In the genomic region with DNA sequence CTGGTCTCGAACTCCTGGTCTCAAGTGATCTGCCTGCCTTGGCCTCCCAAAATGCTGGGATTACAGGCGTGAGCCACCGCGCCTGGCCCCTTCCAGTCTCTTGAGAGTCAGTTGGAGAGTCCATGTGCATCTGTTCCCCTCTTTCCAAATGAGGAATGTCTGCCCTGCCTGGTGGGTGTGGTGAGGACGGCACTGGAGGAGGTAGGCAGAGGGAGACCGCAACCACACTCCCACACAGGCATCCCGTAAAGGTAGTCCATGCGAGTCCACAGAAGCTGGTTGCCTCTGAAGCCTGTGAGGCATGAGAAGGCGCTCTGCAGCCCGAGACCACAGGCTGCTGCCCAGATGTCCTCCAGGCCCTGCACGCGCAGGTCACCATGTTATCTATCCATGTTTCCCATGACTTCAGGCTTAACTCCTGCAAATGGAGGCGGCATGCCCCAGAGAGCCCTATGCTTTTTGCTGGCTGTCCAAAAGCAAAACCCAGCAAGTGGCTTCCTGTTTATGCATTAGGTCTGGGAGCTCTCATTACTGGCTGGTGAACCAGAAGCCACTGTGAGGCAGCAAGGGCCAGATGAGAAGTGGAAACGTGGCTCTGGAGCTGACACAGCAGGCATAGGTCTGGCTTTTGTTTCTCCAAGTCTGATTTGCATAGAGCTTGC, we compare ENCODE assay signal across 14 cellular contexts. TPM values are rescaled to one million over a fixed set of nuclear protein-coding genes. Genes with fewer than 3 reads are reported as not detected.
A peak's percentile ranks its signal among the peaks of the same experiment; 100 is the strongest.
DNase-seq lines count a peak whose midpoint lies in the region; ATAC-seq and TF ChIP-seq lines count a peak whose summit lies in the region.
"Had no signal": no experiment of that assay in that cellular context is flagged by ENCODE, and none has a peak within 500 bp of the region (broad histone marks: within the 10 kb centered on the region; RNA-seq: fewer than 3 reads in every experiment).

No MANE protein-coding gene starts in this region.

- H3K27ac Mint-ChIP-seq in T-helper 17 cell = no peak overlapping the region
- H3K27ac Mint-ChIP-seq: activated B cell treated with CpG ODN at 0.5 μM for 24 hours had no signal

- no peaks in the 10 kb centered on the region for H3K27me3 ChIP-seq in breast epithelium

- TF ChIP-seq POLR2A in breast epithelium (IDR thresholded peaks at IDR 0.05) = no peak

- ATAC-seq in T-helper 17 cell (no peak), GM21825 (IDR thresholded peaks at IDR 0.05; ENCODE audit: unreplicated experiment) (no peak)
- ATAC-seq: left ventricle myocardium superior had no signal

- DNase-seq in AG08396 (ENCODE audit: low spot score) (peak; percentile 35), H4 (ENCODE audit: low spot score) (peak; percentile 51), astrocyte of the cerebellum (ENCODE audit: low read depth) (peak; percentile 24), left kidney (ENCODE audit: low read depth, low spot score) (peak; percentile 86), breast epithelium (ENCODE audit: low spot score in 2 of 2) (no peak), T-helper 17 cell (no peak), coronary artery (ENCODE audit: low spot score) (no peak)
- DNase-seq: activated B cell treated with CpG ODN at 0.5 μM for 24 hours; Karpas-422; left ventricle myocardium superior; NCI-H226; stimulated activated CD4-positive, alpha-beta T cell treated with anti-CD3 and anti-CD28 coated beads, Interleukin-4, amount 100 ng/mL, for 4 hours had no signal

- intact Hi-C loops in breast epithelium (cut with DNase I; ENCODE audit: low total_unique reads) = no loop called here

- peaks cover 8% of the 10 kb centered on the region for H3K36me3 Mint-ChIP-seq in T-helper 17 cell (ENCODE audit: low read depth)

- H3K4me3 ChIP-seq in astrocyte of the cerebellum (ENCODE audit: low read depth, low read length) (no peak overlapping the region), breast epithelium (no peak overlapping the region), coronary artery (no peak overlapping the region)

- no peaks in the 10 kb centered on the region for H3K36me3 ChIP-seq in breast epithelium

- H3K9me3 ChIP-seq in breast epithelium (no peaks in the 10 kb centered on the region), T-helper 17 cell (ENCODE audit: control insufficient read depth, low read length, poor library complexity, severe bottlenecking) (no peaks in the 10 kb centered on the region)

- H3K27ac ChIP-seq in breast epithelium (no peak overlapping the region), coronary artery (no peak overlapping the region)

- peaks cover 9% of the 10 kb centered on the region for H3K4me1 Mint-ChIP-seq in T-helper 17 cell
- H3K4me1 Mint-ChIP-seq: central memory CD8-positive, alpha-beta T cell had no signal

- TF ChIP-seq CTCF in astrocyte of the cerebellum (IDR thresholded peaks at IDR 0.05; ENCODE audit: low read depth, low read length, missing control alignments) = no peak
- TF ChIP-seq CTCF in breast epithelium (IDR thresholded peaks at IDR 0.05) = no peak
- no peak for TF ChIP-seq CTCF in coronary artery (IDR thresholded peaks at IDR 0.05)

- no peak overlapping the region for H3K4me3 Mint-ChIP-seq in T-helper 17 cell
- H3K4me3 Mint-ChIP-seq: activated B cell treated with CpG ODN at 0.5 μM for 24 hours; central memory CD8-positive, alpha-beta T cell had no signal

- in situ Hi-C loops in astrocyte of the cerebellum (cut with HindIII; ENCODE audit: low sequenced_read_pairs) = loop anchor here (5.0 kb wide), 1 partner anchor 48 kb away; no protein-coding TSS in a partner anchor

- peaks cover 55% of the 10 kb centered on the region for H3K27me3 Mint-ChIP-seq in T-helper 17 cell

- no peaks in the 10 kb centered on the region for H3K4me1 ChIP-seq in breast epithelium

RNA-seq across cellular contexts. Expression of gene GRIK4, which starts 43.4 kb away (rescaled TPM):
- total RNA-seq in H4 (2014; rRNA removed; shearing (Covaris generic)) = 0.14 and 0.27 TPM in 2 replicates
- total RNA-seq in breast epithelium (under 1 TPM in 2 of 3 donors, not detected in 1; 0.29 to 0.66 TPM), T-helper 17 cell (under 1 TPM; 0.05 to 0.10 TPM)
- total RNA-seq: activated B cell treated with CpG ODN at 0.5 μM for 24 hours had no signal

Comparison
In these comparisons a context has a peak if more than half of its experiments do, and no peak if none do; other contexts are left out.
1. DNase-seq: peak in AG08396 (single experiment), H4 (single experiment), astrocyte of the cerebellum (single experiment) and left kidney (single experiment); none in breast epithelium (0 of 2), T-helper 17 cell (0 of 3) and coronary artery (single experiment).